ENCODE assay signal across 16 cellular contexts in the genomic region with DNA sequence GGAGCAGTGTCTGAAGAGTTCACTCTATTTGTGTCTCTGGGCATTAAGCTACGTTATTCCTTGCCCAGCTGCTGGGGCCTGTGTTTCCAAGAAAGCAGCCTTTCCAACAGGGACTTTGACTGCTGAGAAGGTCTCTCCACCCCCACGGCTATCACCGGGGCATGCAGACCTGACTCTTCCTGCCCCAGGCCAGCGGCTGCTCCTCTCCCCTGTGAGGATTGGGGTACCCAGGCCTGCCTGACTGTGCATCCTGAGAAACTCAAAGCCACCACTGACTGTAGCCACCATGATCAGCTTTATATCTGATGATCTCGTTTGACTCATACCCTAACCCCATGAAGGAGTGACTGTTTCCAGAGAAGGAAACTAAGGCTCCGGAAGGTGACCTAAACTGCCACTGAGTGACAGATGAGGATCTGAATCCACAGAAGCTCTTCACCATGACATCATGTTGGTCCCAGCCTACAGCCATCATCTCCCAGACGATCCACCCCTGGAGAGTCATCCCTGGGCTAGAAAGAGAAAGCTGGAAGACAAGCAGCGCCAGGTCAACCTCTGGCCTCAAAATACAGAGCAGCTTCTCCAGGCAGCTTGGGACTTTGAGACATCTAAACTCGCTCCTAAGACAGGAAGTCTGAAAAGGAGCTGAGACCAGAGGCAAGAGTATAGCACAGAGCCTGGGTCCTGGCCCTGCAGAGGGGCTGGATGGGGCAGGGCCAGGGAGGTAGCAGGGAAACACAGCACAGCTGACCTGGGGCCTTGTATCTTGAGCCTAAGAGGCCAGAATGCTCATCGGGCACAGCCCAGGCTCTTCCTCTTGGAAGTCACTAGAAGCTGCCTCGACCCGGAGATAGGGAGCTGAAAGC.
DNase-seq lines count a peak whose midpoint lies in the region; ATAC-seq and TF ChIP-seq lines count a peak whose summit lies in the region.
"Had no signal": no experiment of that assay in that cellular context is flagged by ENCODE, and none has a peak within 500 bp of the region (broad histone marks: within the 10 kb centered on the region; RNA-seq: fewer than 3 reads in every experiment).

No MANE protein-coding gene starts in this region.

- WGBS in SK-N-SH (ENCODE audit: low lambda C conversion rate): 59% methylated on average over 5 of the region's 12 CpGs

- H4K20me1 ChIP-seq in SK-N-SH (ENCODE audit: insufficient read depth): no peaks in the 10 kb centered on the region

- no peak overlapping the region for H3K27ac Mint-ChIP-seq in type B pancreatic cell
- H3K27ac Mint-ChIP-seq: CD8-positive, alpha-beta memory T cell; nephron progenitor cell had no signal

- no peaks in the 10 kb centered on the region for H3K9me2 ChIP-seq in SK-N-SH

- no peak overlapping the region for H3K4me3 ChIP-seq in SK-N-SH (ENCODE audit: low read depth in 2 of 2, low read length in 1 of 2)
- H3K4me3 ChIP-seq: right atrium auricular region, thyroid gland had no signal

- CTCF ChIA-PET in SK-N-SH (lab: Yijun Ruan, JAX): interaction anchor here (1.0 to 3.4 kb wide), 8 partner anchors 11 to 121 kb away, joined by 3 to 16 read pairs (median 4); no protein-coding TSS in a partner anchor

- H3K27ac ChIP-seq in SK-N-SH (ENCODE audit: low read depth in 2 of 2, low read length in 1 of 2): peak overlapping the region; percentile 48 to 56; a peak in 3 of 4 replicates
- H3K27ac ChIP-seq: right atrium auricular region, thyroid gland had no signal

- TF ChIP-seq CTCF in SK-N-SH (IDR thresholded peaks at IDR 0.05) (no peak), type B pancreatic cell (conservative IDR thresholded peaks at IDR 0.05) (no peak)

- no peaks in the 10 kb centered on the region for H3K36me3 ChIP-seq in SK-N-SH (replicated peaks in 1 of 2; ENCODE audit: control insufficient read depth in 1 of 2, insufficient read depth in 2 of 2, low read length in 1 of 2)
- H3K36me3 ChIP-seq: right atrium auricular region, thyroid gland had no signal

- H3K27me3 Mint-ChIP-seq in type B pancreatic cell: peaks cover 6% of the 10 kb centered on the region

- no peak for TF ChIP-seq EP300 in SK-N-SH (IDR thresholded peaks at IDR 0.05; ENCODE audit: borderline replicate concordance in 1 of 2, low read depth in 1 of 2, low read length in 1 of 2)

- no peaks in the 10 kb centered on the region for H3K9me3 ChIP-seq in SK-N-SH
- H3K9me3 ChIP-seq: right atrium auricular region, thyroid gland had no signal

- ATAC-seq in GM21390 (IDR thresholded peaks at IDR 0.05; ENCODE audit: unreplicated experiment) (no peak), HG03521 (IDR thresholded peaks at IDR 0.05; ENCODE audit: unreplicated experiment) (no peak)

- peak; percentile 43 for DNase-seq in activated effector memory CD4-positive, alpha-beta T cell treated with anti-CD3 and anti-CD28 coated beads, Interleukin-2, amount 50 U/mL, for 16 hours
- DNase-seq in activated effector memory CD4-positive, alpha-beta T cell treated with Interleukin-2 at 50 U/mL for 16 hours: no peak
- DNase-seq in SK-N-SH (no peak), hepatic stellate cell (ENCODE audit: low spot score) (peak; percentile 81), stromal cell of bone marrow (ENCODE audit: low read depth) (peak; percentile 21), type B pancreatic cell (ENCODE audit: extremely low spot score, unreplicated experiment) (no peak)
- DNase-seq: activated T-cell treated with anti-CD3 and anti-CD28 coated beads, Interleukin-2, amount 50 U/mL, for 48 hours; KBM-7; NCI-H1105 treated with DMSO at 0.1 percent for 48 hours; nephron progenitor cell; stimulated activated CD4-positive, alpha-beta T cell treated with anti-CD3 and anti-CD28 coated beads, Interleukin-1b, Interleukin-23, amount 100 ng/mL, for 48 hours; thyroid gland had no signal

- POLR2A ChIA-PET in SK-N-SH (lab: Yijun Ruan, JAX): interaction anchor here (0.7 kb wide), 1 partner anchor 49 kb away, joined by 3 read pairs; no protein-coding TSS in a partner anchor

- TF ChIP-seq RAD21 in SK-N-SH (IDR thresholded peaks at IDR 0.05; ENCODE audit: low read length): no peak

- no peak overlapping the region for H3K4me3 Mint-ChIP-seq in type B pancreatic cell
- H3K4me3 Mint-ChIP-seq: CD8-positive, alpha-beta memory T cell; nephron progenitor cell had no signal

- peak overlapping the region; percentile 39; the same call in 1 of the 2 replicates for H2AFZ ChIP-seq in SK-N-SH (ENCODE audit: low read depth)

- H3K79me2 ChIP-seq in SK-N-SH (ENCODE audit: insufficient read depth): no peaks in the 10 kb centered on the region

- no peaks in the 10 kb centered on the region for H3F3A ChIP-seq in SK-N-SH (replicated peaks; ENCODE audit: insufficient read depth)

- peaks cover 10 to 44% of the 10 kb centered on the region in 2 experiments; a peak in 3 of 4 replicates for H3K4me1 ChIP-seq in SK-N-SH (ENCODE audit: control insufficient read depth in 1 of 2, insufficient read depth in 2 of 2, low read depth in 1 of 2, low read length in 1 of 2)
- H3K4me1 ChIP-seq: right atrium auricular region, thyroid gland had no signal

- peaks cover 8% of the 10 kb centered on the region for H3K4me1 Mint-ChIP-seq in type B pancreatic cell (ENCODE audit: unreplicated experiment)
- H3K4me1 Mint-ChIP-seq: CD8-positive, alpha-beta memory T cell had no signal

- H3K27me3 ChIP-seq in SK-N-SH (ENCODE audit: insufficient read depth): no peaks in the 10 kb centered on the region
- H3K27me3 ChIP-seq: right atrium auricular region, thyroid gland had no signal

- H3K9me3 Mint-ChIP-seq in type B pancreatic cell: no peaks in the 10 kb centered on the region
- H3K9me3 Mint-ChIP-seq: CD8-positive, alpha-beta memory T cell; nephron progenitor cell had no signal

- no peak overlapping the region for H3K4me2 ChIP-seq in SK-N-SH

- H3K9ac ChIP-seq in SK-N-SH: no peak overlapping the region

- H3K36me3 Mint-ChIP-seq in type B pancreatic cell: no peaks in the 10 kb centered on the region

TF ChIP-seq in SK-N-SH, 30 proteins besides CTCF, POLR2A, EP300 and RAD21:
- TF ChIP-seq PBX3 (IDR thresholded peaks at IDR 0.05): peak; percentile 54; the same call in 1 of the 2 replicates
- TF ChIP-seq ELF1 (IDR thresholded peaks at IDR 0.05): no peak

Comparison
In these comparisons a context has a peak if more than half of its experiments do, and no peak if none do; other contexts are left out.
1. DNase-seq: peak in activated effector memory CD4-positive, alpha-beta T cell treated with anti-CD3 and anti-CD28 coated beads, Interleukin-2, amount 50 U/mL, for 16 hours (single experiment), hepatic stellate cell (single experiment) and stromal cell of bone marrow (single experiment); none in activated effector memory CD4-positive, alpha-beta T cell treated with Interleukin-2 at 50 U/mL for 16 hours (single experiment), SK-N-SH (single experiment) and type B pancreatic cell (single experiment).